Comparison of ENCODE assay signal across 21 cellular contexts in the genomic region with DNA sequence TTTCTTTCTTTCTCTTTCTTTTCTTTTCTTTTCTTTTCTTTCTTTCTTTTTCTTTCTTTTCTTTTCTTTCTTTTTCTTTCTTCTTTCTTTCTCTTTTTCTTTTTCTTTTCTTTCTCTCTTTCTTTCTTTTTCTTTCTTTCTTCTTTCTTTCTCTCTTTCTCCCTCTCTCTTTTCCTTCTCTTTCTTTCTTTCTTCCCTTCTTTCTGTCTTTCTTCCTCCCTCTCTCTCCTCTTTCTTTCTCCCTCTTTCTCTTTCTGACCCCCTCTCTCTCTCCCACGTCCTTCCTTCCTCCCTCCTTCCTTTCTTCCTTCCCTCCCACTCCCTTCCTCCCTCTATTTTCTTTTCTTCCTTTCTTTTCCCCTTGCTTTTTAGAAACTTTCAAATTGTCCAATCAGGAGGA.
DNase-seq lines count a peak whose midpoint lies in the region; ATAC-seq, FAIRE-seq and TF ChIP-seq lines count a peak whose summit lies in the region.
"Had no signal": no experiment of that assay in that cellular context is flagged by ENCODE, and none has a peak within 500 bp of the region (broad histone marks: within the 10 kb centered on the region; RNA-seq: fewer than 3 reads in every experiment).

No MANE protein-coding gene starts in this region.

- no peak overlapping the region for H2BK12ac ChIP-seq in neuronal stem cell (ENCODE audit: low read length)

- H3K4me3 Mint-ChIP-seq in CD14-positive monocyte (no peak overlapping the region), activated B cell treated with CpG ODN at 0.5 μM for 24 hours (no peak overlapping the region), endothelial cell (ENCODE audit: unreplicated experiment) (no peak overlapping the region)
- H3K4me3 Mint-ChIP-seq in CD4-positive, alpha-beta T cell: no peak overlapping the region
- H3K4me3 Mint-ChIP-seq: CD4-positive, CD25-positive, alpha-beta regulatory T cell; CD8-positive, alpha-beta memory T cell; H9; HFFc6 had no signal

- H3K4me1 Mint-ChIP-seq in CD14-positive monocyte: no peaks in the 10 kb centered on the region
- H3K4me1 Mint-ChIP-seq in CD4-positive, alpha-beta T cell (ENCODE audit: low read depth): no peaks in the 10 kb centered on the region
- no peaks in the 10 kb centered on the region for H3K4me1 Mint-ChIP-seq in activated B cell treated with CpG ODN at 0.5 μM for 24 hours
- H3K4me1 Mint-ChIP-seq in endothelial cell (ENCODE audit: unreplicated experiment): no peaks in the 10 kb centered on the region
- H3K4me1 Mint-ChIP-seq: CD4-positive, CD25-positive, alpha-beta regulatory T cell; CD8-positive, alpha-beta memory T cell had no signal

- no peak overlapping the region for H3K14ac ChIP-seq in neuronal stem cell (ENCODE audit: low read length)

- H3K18ac ChIP-seq in neuronal stem cell (ENCODE audit: low read length): no peak overlapping the region

- no peak for ATAC-seq in CD4-positive, alpha-beta T cell (ENCODE audit: poor library complexity)
- ATAC-seq in activated B cell treated with CpG ODN at 0.5 μM for 24 hours (ENCODE audit: low read depth): no peak
- ATAC-seq: GM12878, HCT116 had no signal

- no peaks in the 10 kb centered on the region for H3K27me3 ChIP-seq in CD4-positive, alpha-beta T cell (ENCODE audit: control insufficient read depth, insufficient read depth, low read length)
- H3K27me3 ChIP-seq in MG63 (0 out of 2 replicates have a peak, but pooled peaks cover 4% of the 10 kb centered on the region), neuronal stem cell (ENCODE audit: control insufficient read depth in 3 of 3, insufficient read depth in 3 of 3, low read depth in 1 of 3, low read length in 3 of 3) (no peaks in the 10 kb centered on the region)

- no peak overlapping the region for H2AFZ ChIP-seq in neuronal stem cell (ENCODE audit: low read length)
- H2AFZ ChIP-seq: GM23248 had no signal

- no peak overlapping the region for H3K23ac ChIP-seq in neuronal stem cell (ENCODE audit: low read depth, low read length, poor library complexity)

- no peak overlapping the region for H3K4ac ChIP-seq in neuronal stem cell (ENCODE audit: low read length)

- CTCF ChIA-PET in CD4-positive, alpha-beta T cell (lab: Charles Lee): no interaction called here
- CTCF ChIA-PET in activated B cell treated with CpG ODN at 0.5 μM for 24 hours (lab: Charles Lee): no interaction called here

- no peak overlapping the region for H2BK15ac ChIP-seq in neuronal stem cell (ENCODE audit: low read length)

- no peaks in the 10 kb centered on the region for H3K79me1 ChIP-seq in neuronal stem cell (ENCODE audit: low read depth, low read length)

- H4K8ac ChIP-seq in neuronal stem cell (ENCODE audit: low read depth, low read length): no peak overlapping the region

- H3K36me3 ChIP-seq in MG63: no peaks in the 10 kb centered on the region
- no peaks in the 10 kb centered on the region for H3K36me3 ChIP-seq in neuronal stem cell (replicated peaks in 1 of 2; ENCODE audit: control insufficient read depth in 2 of 2, insufficient read depth in 2 of 2, low read length in 2 of 2)

- 80% methylated on average over 1 of the region's 1 CpG; no CpG with 5 or more reads in 1 of the 2 donors for WGBS in neuronal stem cell (ENCODE audit: extremely low coverage in 2 of 2, insufficient read length in 2 of 2, insufficient replicate concordance in 1 of 2), 2 donors

- H3K9me3 ChIP-seq in CD4-positive, alpha-beta T cell (ENCODE audit: control insufficient read depth, low read length): no peaks in the 10 kb centered on the region
- H3K9me3 ChIP-seq in MG63 (no peaks in the 10 kb centered on the region), neuronal stem cell (replicated peaks in 1 of 2; ENCODE audit: control insufficient read depth in 2 of 2, insufficient read depth in 1 of 2, low read depth in 1 of 2, low read length in 2 of 2) (peaks cover 0 to 2% of the 10 kb centered on the region in 2 donors)

- H3K27ac ChIP-seq in CD4-positive, alpha-beta T cell (ENCODE audit: low read depth, low read length): no peak overlapping the region
- H3K27ac ChIP-seq in neuronal stem cell (replicated peaks; ENCODE audit: low read length): no peak overlapping the region
- H3K27ac ChIP-seq: GM23248 had no signal

- no peak overlapping the region for H4K91ac ChIP-seq in neuronal stem cell (ENCODE audit: low read depth, low read length, poor library complexity)

- no peaks in the 10 kb centered on the region for H3K36me3 Mint-ChIP-seq in CD14-positive monocyte
- no peaks in the 10 kb centered on the region for H3K36me3 Mint-ChIP-seq in CD4-positive, alpha-beta T cell (ENCODE audit: low read depth)
- no peaks in the 10 kb centered on the region for H3K36me3 Mint-ChIP-seq in activated B cell treated with CpG ODN at 0.5 μM for 24 hours (ENCODE audit: low read depth)
- H3K36me3 Mint-ChIP-seq in endothelial cell (ENCODE audit: low read depth, unreplicated experiment): no peaks in the 10 kb centered on the region
- H3K36me3 Mint-ChIP-seq: CD4-positive, CD25-positive, alpha-beta regulatory T cell; CD8-positive, alpha-beta memory T cell had no signal

- DNase-seq in CD14-positive monocyte (ENCODE audit: low spot score) (no peak), activated B cell treated with CpG ODN at 0.5 μM for 24 hours (no peak), MG63 (no peak), NCI-H446 (lab: John Stamatoyannopoulos, UW) (no peak), endothelial cell (ENCODE audit: low spot score) (no peak), neuronal stem cell (ENCODE audit: low spot score) (no peak)
- DNase-seq in CD4-positive, alpha-beta T cell: no peak
- DNase-seq: C1 segment of cervical spinal cord; CD4-positive, CD25-positive, alpha-beta regulatory T cell; CD8-positive, alpha-beta memory T cell; DMS 273 treated with DMSO at 0.1 percent for 48 hours; DMS79; GDM1; H9; HFFc6 had no signal

- H2BK5ac ChIP-seq in neuronal stem cell (ENCODE audit: low read length): no peak overlapping the region

- no peak overlapping the region for H3K4me2 ChIP-seq in neuronal stem cell (ENCODE audit: insufficient read depth, low read length, poor library complexity, severe bottlenecking)

- TF ChIP-seq CTCF in CD14-positive monocyte (IDR thresholded peaks at IDR 0.05): peak; percentile 23
- peak; percentile 13 for TF ChIP-seq CTCF in CD4-positive, alpha-beta T cell (IDR thresholded peaks at IDR 0.05)
- TF ChIP-seq CTCF in activated B cell treated with CpG ODN at 0.5 μM for 24 hours (IDR thresholded peaks at IDR 0.05): peak; percentile 55
- no peak for TF ChIP-seq CTCF in endothelial cell (IDR thresholded peaks at IDR 0.05; ENCODE audit: unreplicated experiment)

- no peak overlapping the region for H2AK5ac ChIP-seq in neuronal stem cell (ENCODE audit: low read depth, low read length)

- POLR2A ChIA-PET in CD4-positive, alpha-beta T cell (lab: Charles Lee): no interaction called here
- POLR2A ChIA-PET in activated B cell treated with CpG ODN at 0.5 μM for 24 hours (lab: Charles Lee): no interaction called here

- H3K4me1 ChIP-seq in neuronal stem cell (ENCODE audit: control insufficient read depth in 2 of 2, insufficient read depth in 1 of 2, low read depth in 1 of 2, low read length in 2 of 2): peaks cover 0 to 7% of the 10 kb centered on the region in 2 donors

- H3K4me3 ChIP-seq in MG63: no peak overlapping the region
- no peak overlapping the region for H3K4me3 ChIP-seq in neuronal stem cell (ENCODE audit: low read length in 2 of 2)
- H3K4me3 ChIP-seq: GM12878, GM23248 had no signal

- H3K9ac ChIP-seq in neuronal stem cell (ENCODE audit: low read depth, low read length, poor library complexity): no peak overlapping the region
- H3K9ac ChIP-seq: GM23248 had no signal

- peaks cover 0 to 3% (median 0%) of the 10 kb centered on the region in 7 donors for H3K9me3 Mint-ChIP-seq in CD14-positive monocyte
- H3K9me3 Mint-ChIP-seq in CD4-positive, alpha-beta T cell: no peaks in the 10 kb centered on the region
- no peaks in the 10 kb centered on the region for H3K9me3 Mint-ChIP-seq in activated B cell treated with CpG ODN at 0.5 μM for 24 hours
- H3K9me3 Mint-ChIP-seq in endothelial cell (ENCODE audit: unreplicated experiment): no peaks in the 10 kb centered on the region
- H3K9me3 Mint-ChIP-seq: H9 had no signal

- no peak overlapping the region for H2BK120ac ChIP-seq in neuronal stem cell (ENCODE audit: low read depth, low read length)

- peak; percentile 41 for FAIRE-seq in islet of Langerhans (lab: Jason Lieb, UNC)
- FAIRE-seq: D721Med, GM12878, GM19239 had no signal

- no peak overlapping the region for H3K27ac Mint-ChIP-seq in CD14-positive monocyte
- H3K27ac Mint-ChIP-seq in CD4-positive, alpha-beta T cell: no peak overlapping the region
- no peak overlapping the region for H3K27ac Mint-ChIP-seq in activated B cell treated with CpG ODN at 0.5 μM for 24 hours
- no peak overlapping the region for H3K27ac Mint-ChIP-seq in endothelial cell (ENCODE audit: unreplicated experiment)
- H3K27ac Mint-ChIP-seq: CD4-positive, CD25-positive, alpha-beta regulatory T cell; CD8-positive, alpha-beta memory T cell; HFFc6 had no signal

- intact Hi-C loops in CD14-positive monocyte (cut with micrococcal nuclease): no loop called here
- intact Hi-C loops in CD4-positive, alpha-beta T cell (cut with DNase I, micrococcal nuclease): no loop called here
- intact Hi-C loops in activated B cell treated with CpG ODN at 0.5 μM for 24 hours (cut with micrococcal nuclease): no loop called here

- peaks cover 0 to 6% (median 1%) of the 10 kb centered on the region in 3 donors for H3K27me3 Mint-ChIP-seq in CD14-positive monocyte (ENCODE audit: low read depth in 3 of 3)
- H3K27me3 Mint-ChIP-seq in CD4-positive, alpha-beta T cell: no peaks in the 10 kb centered on the region
- peaks cover 5% of the 10 kb centered on the region for H3K27me3 Mint-ChIP-seq in activated B cell treated with CpG ODN at 0.5 μM for 24 hours
- no peaks in the 10 kb centered on the region for H3K27me3 Mint-ChIP-seq in endothelial cell (ENCODE audit: unreplicated experiment)
- H3K27me3 Mint-ChIP-seq: CD4-positive, CD25-positive, alpha-beta regulatory T cell; CD8-positive, alpha-beta memory T cell had no signal
